10 cellular contexts compared by ENCODE assay signal in the genomic region with DNA sequence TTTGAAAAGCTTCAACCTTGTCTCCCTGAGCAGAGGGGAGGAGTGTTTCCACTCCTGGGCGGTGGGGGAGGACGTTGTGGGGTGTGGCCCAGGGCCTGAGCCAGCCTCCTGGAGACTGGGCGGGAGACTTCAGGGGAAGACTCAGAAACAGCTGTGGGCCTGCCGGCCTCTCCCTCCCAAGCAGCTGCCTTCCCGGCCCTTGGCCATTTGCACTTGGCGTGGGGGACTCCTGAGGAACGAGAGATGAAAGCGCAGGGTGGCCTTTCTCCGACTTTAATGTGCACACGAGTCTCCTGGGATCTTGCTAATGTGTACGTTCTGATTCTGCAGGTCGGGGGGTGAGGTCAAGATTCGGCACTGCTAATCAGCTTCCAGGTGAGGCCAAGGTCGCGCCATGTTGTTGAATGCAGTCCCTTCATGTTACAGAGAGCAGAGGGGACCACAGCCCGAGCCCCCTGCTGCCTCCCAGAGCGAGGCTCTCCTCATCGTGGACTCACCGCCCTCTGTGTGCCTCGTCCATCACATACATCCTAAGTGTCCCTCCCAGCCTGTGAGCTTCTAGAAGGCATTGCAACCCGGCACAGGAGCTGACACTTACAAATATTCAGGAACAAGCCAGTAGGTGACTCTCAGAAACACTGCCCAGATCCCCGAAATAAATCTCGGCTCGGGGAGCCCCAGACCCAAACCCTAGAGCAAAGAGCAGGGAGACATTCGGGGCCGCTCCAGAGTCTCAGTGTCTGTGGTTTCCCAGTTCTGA. TPM values are rescaled to one million over a fixed set of nuclear protein-coding genes. Genes with fewer than 3 reads are reported as not detected.
DNase-seq lines count a peak whose midpoint lies in the region; FAIRE-seq lines count a peak whose summit lies in the region.
"Had no signal": no experiment of that assay in that cellular context is flagged by ENCODE, and none has a peak within 500 bp of the region (broad histone marks: within the 10 kb centered on the region; RNA-seq: fewer than 3 reads in every experiment).

No MANE protein-coding gene starts in this region.

- no peak overlapping the region for H3K9ac ChIP-seq in adipocyte (ENCODE audit: low read length)

- DNase-seq in H7 (peak; percentile 85), adipocyte (ENCODE audit: low read depth) (peak; percentile 34), kidney tubule cell (ENCODE audit: low spot score) (peak; percentile 90), NCI-H446 (lab: John Stamatoyannopoulos, UW) (no peak), mucosa of gallbladder (ENCODE audit: low spot score) (no peak), putamen (ENCODE audit: low spot score) (no peak)
- no peak for DNase-seq in effector memory CD4-positive, alpha-beta T cell
- DNase-seq: DND-41, NCI-H1105 had no signal

- H3K27me3 ChIP-seq in H7 (ENCODE audit: control insufficient read depth, insufficient read depth, low read length) (no peaks in the 10 kb centered on the region), adipocyte (replicated peaks; ENCODE audit: control insufficient read depth, insufficient read depth, low read length) (no peaks in the 10 kb centered on the region)
- no peaks in the 10 kb centered on the region for H3K27me3 ChIP-seq in effector memory CD4-positive, alpha-beta T cell (replicated peaks; ENCODE audit: control insufficient read depth, insufficient read depth, low read length, poor library complexity, severe bottlenecking)

- H3K4me3 ChIP-seq in H7 (ENCODE audit: insufficient read depth, low read depth, low read length), result no peak overlapping the region
- no peak overlapping the region for H3K4me3 ChIP-seq in adipocyte (ENCODE audit: low read length)
- no peak overlapping the region for H3K4me3 ChIP-seq in effector memory CD4-positive, alpha-beta T cell (ENCODE audit: insufficient read depth, low read depth, low read length, poor library complexity, severe bottlenecking)

- no peaks in the 10 kb centered on the region for H3K4me1 ChIP-seq in adipocyte (ENCODE audit: control insufficient read depth, insufficient read depth, low read length)
- peaks cover 3% of the 10 kb centered on the region for H3K4me1 ChIP-seq in effector memory CD4-positive, alpha-beta T cell (ENCODE audit: control insufficient read depth, insufficient read depth, low read length, poor library complexity, severe bottlenecking)

- peaks cover 9% of the 10 kb centered on the region for H3K36me3 ChIP-seq in H7 (replicated peaks; ENCODE audit: control insufficient read depth, insufficient read depth, low read length)
- no peaks in the 10 kb centered on the region for H3K36me3 ChIP-seq in adipocyte (ENCODE audit: control insufficient read depth, insufficient read depth, low read length, severe bottlenecking)
- H3K36me3 ChIP-seq in effector memory CD4-positive, alpha-beta T cell (ENCODE audit: control insufficient read depth, insufficient read depth, low read length), result no peaks in the 10 kb centered on the region

- H3K27ac ChIP-seq in effector memory CD4-positive, alpha-beta T cell (ENCODE audit: insufficient read depth, low read length, poor library complexity, severe bottlenecking), result no peak overlapping the region

- H3K9me3 ChIP-seq in adipocyte (ENCODE audit: control insufficient read depth, low read length), result peaks cover 2% of the 10 kb centered on the region
- H3K9me3 ChIP-seq in effector memory CD4-positive, alpha-beta T cell (ENCODE audit: control insufficient read depth, low read length), result no peaks in the 10 kb centered on the region

- peak; percentile 98 for FAIRE-seq in A204.1 (lab: Jason Lieb, UNC)

RNA-seq across cellular contexts. Expression of a gene that starts 7.7 kb away (rescaled TPM):
- total RNA-seq in H7 (2014; rRNA removed; shearing (Covaris generic)), result 0.41 and 0.59 TPM in 2 replicates
- total RNA-seq in mucosa of gallbladder, result 17.8 TPM

RNA-seq across cellular contexts. Expression of a gene that starts 27.8 kb away (rescaled TPM):
- not detected in 2 replicates for total RNA-seq in H7 (2014; rRNA removed; shearing (Covaris generic))
- total RNA-seq in mucosa of gallbladder, result 4.7 TPM

RNA-seq across cellular contexts. Expression of a gene that starts 50.5 kb away (rescaled TPM):
- 10.2 and 15.4 TPM in 2 replicates for total RNA-seq in H7 (2014; rRNA removed; shearing (Covaris generic))
- 19.1 TPM for total RNA-seq in mucosa of gallbladder

Comparison
In these comparisons a context has a peak if more than half of its experiments do, and no peak if none do; other contexts are left out.
1. DNase-seq: peak in H7 (single experiment), adipocyte (single experiment) and kidney tubule cell (single experiment); none in NCI-H446 (0 of 2), mucosa of gallbladder (single experiment), effector memory CD4-positive, alpha-beta T cell (0 of 3) and putamen (single experiment).
2. RNA of a gene that starts 7.7 kb away (total RNA-seq): 17.8 TPM in mucosa of gallbladder (single experiment); 0.41 to 0.59 TPM in H7; every median in the first group is over 10 times any median in the second.